14 cellular contexts compared by ENCODE assay signal in genomic region chr3:165193392-165194268, GRCh38. TPM values are rescaled to one million over a fixed set of nuclear protein-coding genes. Genes with fewer than 3 reads are reported as not detected.
DNase-seq lines count a peak whose midpoint lies in the region; ATAC-seq and TF ChIP-seq lines count a peak whose summit lies in the region.
"Had no signal": no experiment of that assay in that cellular context is flagged by ENCODE, and none has a peak within 500 bp of the region (broad histone marks: within the 10 kb centered on the region; RNA-seq: fewer than 3 reads in every experiment).

No MANE protein-coding gene starts in this region.

- peaks cover 0 to 42% (median 29%) of the 10 kb centered on the region in 4 donors for H3K4me1 ChIP-seq in sigmoid colon

- H3K9me3 Mint-ChIP-seq in HFFc6 (no peaks in the 10 kb centered on the region), chondrocyte (ENCODE audit: low read depth) (no peaks in the 10 kb centered on the region)
- H3K9me3 Mint-ChIP-seq in activated naive CD4-positive, alpha-beta T cell treated with anti-CD3 and anti-CD28 coated beads for 36 hours = no peaks in the 10 kb centered on the region
- H3K9me3 Mint-ChIP-seq: T-helper 1 cell treated with Interleukin-12 subunit alpha and Interleukin-12 subunit beta and Interleukin-4 antibody, amounts not matched to agents 30 μg/mL and 1 μg/mL, for 36 hours had no signal

- intact Hi-C loops in sigmoid colon (cut with DNase I) = no loop called here
- intact Hi-C loops in activated naive CD4-positive, alpha-beta T cell treated with anti-CD3 and anti-CD28 coated beads for 36 hours (cut with micrococcal nuclease) = no loop called here

- H3K4me3 Mint-ChIP-seq in HFFc6 = peak overlapping the region; percentile 65
- no peak overlapping the region for H3K4me3 Mint-ChIP-seq in activated naive CD4-positive, alpha-beta T cell treated with anti-CD3 and anti-CD28 coated beads for 36 hours
- H3K4me3 Mint-ChIP-seq in chondrocyte (ENCODE audit: unreplicated experiment) = no peak overlapping the region
- H3K4me3 Mint-ChIP-seq: T-helper 1 cell treated with Interleukin-12 subunit alpha and Interleukin-12 subunit beta and Interleukin-4 antibody, amounts not matched to agents 30 μg/mL and 1 μg/mL, for 36 hours had no signal

- H3K27me3 Mint-ChIP-seq in HFFc6 (ENCODE audit: insufficient read depth) (peaks cover 31% of the 10 kb centered on the region), chondrocyte (ENCODE audit: low read depth) (peaks cover 78% of the 10 kb centered on the region)
- H3K27me3 Mint-ChIP-seq in activated naive CD4-positive, alpha-beta T cell treated with anti-CD3 and anti-CD28 coated beads for 36 hours (ENCODE audit: low read depth) = peaks cover 66% of the 10 kb centered on the region

- TF ChIP-seq POLR2A in sigmoid colon (IDR thresholded peaks at IDR 0.05) = no peak

- H3K4me1 Mint-ChIP-seq in HFFc6 (ENCODE audit: low read depth) = peaks cover 19% of the 10 kb centered on the region; the same call in 1 of the 2 replicates
- H3K4me1 Mint-ChIP-seq in activated naive CD4-positive, alpha-beta T cell treated with anti-CD3 and anti-CD28 coated beads for 36 hours (ENCODE audit: low read depth) = peaks cover 24% of the 10 kb centered on the region
- H3K4me1 Mint-ChIP-seq in chondrocyte (ENCODE audit: low read depth) = peaks cover 40% of the 10 kb centered on the region

- H3K36me3 Mint-ChIP-seq in HFFc6 (ENCODE audit: low read depth) (no peaks in the 10 kb centered on the region), chondrocyte (ENCODE audit: low read depth) (no peaks in the 10 kb centered on the region)
- no peaks in the 10 kb centered on the region for H3K36me3 Mint-ChIP-seq in activated naive CD4-positive, alpha-beta T cell treated with anti-CD3 and anti-CD28 coated beads for 36 hours (ENCODE audit: low read depth)

- CTCF ChIA-PET in activated naive CD4-positive, alpha-beta T cell treated with anti-CD3 and anti-CD28 coated beads for 36 hours (lab: Charles Lee) = interaction anchor here (2.4 kb wide), 1 partner anchor 13 kb away, joined by 11 read pairs; no protein-coding TSS in a partner anchor

- H3K27ac Mint-ChIP-seq in HFFc6 (no peak overlapping the region), chondrocyte (ENCODE audit: unreplicated experiment) (no peak overlapping the region)
- H3K27ac Mint-ChIP-seq in activated naive CD4-positive, alpha-beta T cell treated with anti-CD3 and anti-CD28 coated beads for 36 hours = no peak overlapping the region
- H3K27ac Mint-ChIP-seq: T-helper 1 cell treated with Interleukin-12 subunit alpha and Interleukin-12 subunit beta and Interleukin-4 antibody, amounts not matched to agents 30 μg/mL and 1 μg/mL, for 36 hours had no signal

- H3K36me3 ChIP-seq in sigmoid colon = no peaks in the 10 kb centered on the region
- H3K36me3 ChIP-seq: left lung had no signal

- DNase-seq in HFFc6 (no peak), astrocyte of the cerebellum (ENCODE audit: low read depth) (no peak), sigmoid colon (no peak), chondrocyte (ENCODE audit: low spot score) (no peak), mucosa of gallbladder (ENCODE audit: low spot score) (no peak)
- DNase-seq in activated naive CD4-positive, alpha-beta T cell treated with anti-CD3 and anti-CD28 coated beads for 36 hours = no peak
- DNase-seq: left lung, NCI-H1417 treated with DMSO at 0.1 percent for 48 hours had no signal

- peak overlapping the region in 3 of 4 donors; percentile 6 to 87 (median 61) for H3K27ac ChIP-seq in sigmoid colon
- H3K27ac ChIP-seq: left lung had no signal

- H3K9me3 ChIP-seq in iPS-18c (ENCODE audit: control insufficient read depth, insufficient read depth, low read length) = no peaks in the 10 kb centered on the region
- H3K9me3 ChIP-seq in sigmoid colon = no peaks in the 10 kb centered on the region
- H3K9me3 ChIP-seq: left lung had no signal

- H3K4me3 ChIP-seq in astrocyte of the cerebellum (ENCODE audit: low read depth, low read length) = peak overlapping the region; percentile 34
- H3K4me3 ChIP-seq in iPS-18c (ENCODE audit: insufficient read depth, low read depth, low read length) = peak overlapping the region; percentile 68
- peak overlapping the region; percentile 13 to 56 (median 52) for H3K4me3 ChIP-seq in sigmoid colon
- H3K4me3 ChIP-seq: GM12878, left lung had no signal

- no peak for TF ChIP-seq EP300 in sigmoid colon (IDR thresholded peaks at IDR 0.05)

- peaks cover 10 to 63% (median 36%) of the 10 kb centered on the region in 3 donors for H3K27me3 ChIP-seq in sigmoid colon

- in situ Hi-C loops in astrocyte of the cerebellum (cut with HindIII; ENCODE audit: low sequenced_read_pairs) = no loop called here

- TF ChIP-seq CTCF in HFFc6 (IDR thresholded peaks at IDR 0.05) = no peak
- no peak for TF ChIP-seq CTCF in astrocyte of the cerebellum (IDR thresholded peaks at IDR 0.05; ENCODE audit: low read depth, low read length, missing control alignments)
- no peak for TF ChIP-seq CTCF in sigmoid colon (IDR thresholded peaks at IDR 0.05)
- TF ChIP-seq CTCF in chondrocyte (IDR thresholded peaks at IDR 0.05) = no peak

- WGBS in sigmoid colon, 2 donors = 7 to 11% methylated on average over 18 of the region's 18 CpGs

- ATAC-seq in HG03521 (IDR thresholded peaks at IDR 0.05; ENCODE audit: unreplicated experiment) = no peak
- ATAC-seq: GM12878, left lung, sciatic nerve had no signal

RNA-seq across cellular contexts. Expression of gene SLITRK3, which starts 2.6 kb away (rescaled TPM):
- total RNA-seq in HFFc6 (2021; fragmentation: NEBNext Ultra II Directional; extraction: Animal tissue kit (Norgen Biotek cat#: 25700)) = not detected
- 10 to 100 TPM in 1 of 4 donors, 1 to 10 TPM in 3; 4.1 to 12.5 (median 6.0) TPM for total RNA-seq in sigmoid colon
- under 1 TPM in 1 of 3 donors, not detected in 2; 0.66 TPM for polyA plus RNA-seq in sigmoid colon
- not detected for total RNA-seq in activated naive CD4-positive, alpha-beta T cell treated with anti-CD3 and anti-CD28 coated beads for 36 hours
- total RNA-seq in chondrocyte = 0.77 TPM in 1 of 3 replicates, not detected in the others
- 0.26 TPM for total RNA-seq in mucosa of gallbladder
- total RNA-seq: activated CD8-positive, alpha-beta memory T cell treated with anti-CD3 and anti-CD28 coated beads for 36 hours; GM12878; sciatic nerve had no signal
